In the genomic region with DNA sequence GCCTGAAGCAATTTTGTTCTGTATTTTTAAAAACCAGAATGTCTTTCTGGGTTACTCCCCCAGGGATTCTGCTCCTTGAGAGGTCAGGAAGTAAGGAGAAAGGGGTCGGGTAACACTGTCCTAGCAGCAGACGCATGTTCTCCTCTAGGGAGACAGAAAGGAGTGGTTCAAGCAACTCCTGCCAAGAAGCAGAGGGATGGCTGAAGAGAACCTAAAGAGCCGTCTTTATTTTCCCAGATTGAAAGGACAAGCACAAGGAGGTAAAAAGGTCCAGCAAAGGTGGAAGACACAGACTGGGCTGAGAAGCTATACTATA, we compare ENCODE assay signal across 1 cellular context.
TF ChIP-seq lines count a peak whose summit lies in the region.

No MANE protein-coding gene starts in this region.

TF ChIP-seq in IMR-90, 13 proteins besides CTCF, POLR2A, EP300 and RAD21 (continued from another document):
- TF ChIP-seq ELK1 (IDR thresholded peaks at IDR 0.05; ENCODE audit: borderline replicate concordance, low read depth, low read length) (no peak), FOS (IDR thresholded peaks at IDR 0.05; ENCODE audit: low read depth, low read length) (no peak), CEBPB (IDR thresholded peaks at IDR 0.05; ENCODE audit: low read depth, low read length) (no peak), MXI1 (IDR thresholded peaks at IDR 0.05; ENCODE audit: borderline replicate concordance, low read depth, low read length) (no peak), CHD1 (IDR thresholded peaks at IDR 0.05; ENCODE audit: low read depth, low read length) (no peak), USF2 (IDR thresholded peaks at IDR 0.05; ENCODE audit: low read depth, low read length) (no peak)
TF ChIP-seq in IMR-90: peak in this region for 0.
